1 cellular context compared by ENCODE assay signal in genomic region chr9:93088656-93089015, GRCh38.
TF ChIP-seq lines count a peak whose summit lies in the region.

No MANE protein-coding gene starts in this region.

TF ChIP-seq in K562, 482 proteins besides CTCF, POLR2A, EP300 and RAD21 (continued from another document):
- no peak for TF ChIP-seq THRAP3 (IDR thresholded peaks at IDR 0.05; ENCODE audit: borderline replicate concordance)
- no peak for TF ChIP-seq MED1 (CRISPR knock-in tag; IDR thresholded peaks at IDR 0.05; ENCODE audit: borderline replicate concordance)
- no peak for TF ChIP-seq ZNF583 (CRISPR knock-in tag; IDR thresholded peaks at IDR 0.05)
- no peak for TF ChIP-seq CBX3 (IDR thresholded peaks at IDR 0.05; ENCODE audit: borderline replicate concordance in 1 of 2, low read length in 2 of 2)
- TF ChIP-seq ZNF12 (CRISPR knock-in tag; IDR thresholded peaks at IDR 0.05): no peak
- no peak for TF ChIP-seq NRF1 (conservative IDR thresholded peaks at IDR 0.05 in 1 of 2, IDR thresholded peaks at IDR 0.05 in 1 of 2)
- TF ChIP-seq NR2C2 (CRISPR knock-in tag; IDR thresholded peaks at IDR 0.05): no peak
- no peak for TF ChIP-seq NR2C2 (tag; IDR thresholded peaks at IDR 0.05)
- no peak for TF ChIP-seq PKNOX1 (IDR thresholded peaks at IDR 0.05)
- no peak for TF ChIP-seq ZNF778 (CRISPR knock-in tag; IDR thresholded peaks at IDR 0.05)
- TF ChIP-seq ZNF436 (CRISPR knock-in tag; IDR thresholded peaks at IDR 0.05): no peak
- TF ChIP-seq ZNF644 (tag; IDR thresholded peaks at IDR 0.05; ENCODE audit: low read depth): no peak
- no peak for TF ChIP-seq STAG1 (CRISPR knock-in tag; IDR thresholded peaks at IDR 0.05; ENCODE audit: borderline replicate concordance)
- TF ChIP-seq RBBP5 (IDR thresholded peaks at IDR 0.05; ENCODE audit: borderline replicate concordance, insufficient read depth, low read length, poor library complexity, severe bottlenecking): no peak
- no peak for TF ChIP-seq RNF2 (IDR thresholded peaks at IDR 0.05)
- TF ChIP-seq SOX6 (IDR thresholded peaks at IDR 0.05): no peak
